Comparison of ENCODE assay signal across 1 cellular context in the genomic region with DNA sequence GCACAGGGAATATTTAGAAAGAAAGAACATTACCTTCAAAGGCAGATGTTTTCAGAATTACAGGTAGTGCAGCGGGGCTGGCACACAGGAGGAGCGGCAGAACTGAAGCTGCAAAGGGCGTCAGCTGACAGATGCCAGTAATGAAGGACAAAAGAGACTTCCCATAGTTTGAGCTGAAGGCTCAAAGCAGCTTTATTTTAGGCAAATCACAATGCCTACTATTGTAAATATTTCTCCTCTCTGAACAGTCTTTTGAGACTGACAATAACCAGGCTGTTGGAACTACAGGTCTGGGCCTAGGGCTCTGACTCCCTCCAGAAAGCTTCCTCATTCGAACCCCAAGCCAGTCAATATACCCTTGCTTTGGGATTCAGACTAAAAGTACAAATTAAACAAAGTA.
TF ChIP-seq lines count a peak whose summit lies in the region.

No MANE protein-coding gene starts in this region.

TF ChIP-seq in H1, 55 proteins besides CTCF, POLR2A, EP300 and RAD21:
- TF ChIP-seq KDM4A (IDR thresholded peaks at IDR 0.05; ENCODE audit: low read depth, low read length, severe bottlenecking) (no peak), YY1 (IDR thresholded peaks at IDR 0.05; ENCODE audit: low read depth, low read length) (no peak), GABPA (IDR thresholded peaks at IDR 0.05; ENCODE audit: borderline replicate concordance, insufficient read depth, low read length) (no peak), CREB1 (IDR thresholded peaks at IDR 0.05) (no peak), POU5F1 (IDR thresholded peaks at IDR 0.05; ENCODE audit: low read depth, low read length) (no peak), ASH2L (IDR thresholded peaks at IDR 0.05; ENCODE audit: low read length) (no peak), RFX5 (IDR thresholded peaks at IDR 0.05; ENCODE audit: borderline replicate concordance, low read depth, low read length) (no peak), JUN (IDR thresholded peaks at IDR 0.05; ENCODE audit: low read depth, low read length) (no peak), ZNF274 (IDR thresholded peaks at IDR 0.05; ENCODE audit: borderline replicate concordance, extremely low read depth, low read length) (no peak), SIX5 (IDR thresholded peaks at IDR 0.05; ENCODE audit: low read depth, low read length) (no peak), MAFK (IDR thresholded peaks at IDR 0.05; ENCODE audit: low read depth, low read length) (no peak)
- TF ChIP-seq, protein P1, sequence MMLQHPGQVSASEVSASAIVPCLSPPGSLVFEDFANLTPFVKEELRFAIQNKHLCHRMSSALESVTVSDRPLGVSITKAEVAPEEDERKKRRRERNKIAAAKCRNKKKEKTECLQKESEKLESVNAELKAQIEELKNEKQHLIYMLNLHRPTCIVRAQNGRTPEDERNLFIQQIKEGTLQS (IDR thresholded peaks at IDR 0.05; ENCODE audit: insufficient read depth, low read depth, low read length): no peak
TF ChIP-seq in H1: peak in this region for 0.
